1 cellular context compared by ENCODE assay signal in genomic region chr1:160342953-160343869, GRCh38.
TF ChIP-seq lines count a peak whose summit lies in the region.

Gene COPA (minus strand): TSS chr1:160343250. CDS start chr1:160343170, 80 bp downstream.
Gene NCSTN (plus strand): TSS chr1:160343383. CDS start chr1:160343397, 14 bp downstream.

TF ChIP-seq in K562, 482 proteins besides CTCF, POLR2A, EP300 and RAD21 (continued from another document and continues in another):
- TF ChIP-seq, protein P1, sequence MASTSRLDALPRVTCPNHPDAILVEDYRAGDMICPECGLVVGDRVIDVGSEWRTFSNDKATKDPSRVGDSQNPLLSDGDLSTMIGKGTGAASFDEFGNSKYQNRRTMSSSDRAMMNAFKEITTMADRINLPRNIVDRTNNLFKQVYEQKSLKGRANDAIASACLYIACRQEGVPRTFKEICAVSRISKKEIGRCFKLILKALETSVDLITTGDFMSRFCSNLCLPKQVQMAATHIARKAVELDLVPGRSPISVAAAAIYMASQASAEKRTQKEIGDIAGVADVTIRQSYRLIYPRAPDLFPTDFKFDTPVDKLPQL (IDR thresholded peaks at IDR 0.05; ENCODE audit: extremely low read depth, insufficient read length): peak; percentile 70
- TF ChIP-seq ZNF184 (CRISPR knock-in tag; IDR thresholded peaks at IDR 0.05): no peak
- no peak for TF ChIP-seq GTF2A2 (tag; IDR thresholded peaks at IDR 0.05)
- TF ChIP-seq SMAD1 (IDR thresholded peaks at IDR 0.05; ENCODE audit: low read depth, low read length, partially characterized antibody): peak; percentile 54
- 0 out of 2 replicates have a peak, but pooled peaks have one; percentile 5 for TF ChIP-seq HEY1 (CRISPR knock-in tag; IDR thresholded peaks at IDR 0.05; ENCODE audit: borderline replicate concordance)
- TF ChIP-seq, protein P2, sequence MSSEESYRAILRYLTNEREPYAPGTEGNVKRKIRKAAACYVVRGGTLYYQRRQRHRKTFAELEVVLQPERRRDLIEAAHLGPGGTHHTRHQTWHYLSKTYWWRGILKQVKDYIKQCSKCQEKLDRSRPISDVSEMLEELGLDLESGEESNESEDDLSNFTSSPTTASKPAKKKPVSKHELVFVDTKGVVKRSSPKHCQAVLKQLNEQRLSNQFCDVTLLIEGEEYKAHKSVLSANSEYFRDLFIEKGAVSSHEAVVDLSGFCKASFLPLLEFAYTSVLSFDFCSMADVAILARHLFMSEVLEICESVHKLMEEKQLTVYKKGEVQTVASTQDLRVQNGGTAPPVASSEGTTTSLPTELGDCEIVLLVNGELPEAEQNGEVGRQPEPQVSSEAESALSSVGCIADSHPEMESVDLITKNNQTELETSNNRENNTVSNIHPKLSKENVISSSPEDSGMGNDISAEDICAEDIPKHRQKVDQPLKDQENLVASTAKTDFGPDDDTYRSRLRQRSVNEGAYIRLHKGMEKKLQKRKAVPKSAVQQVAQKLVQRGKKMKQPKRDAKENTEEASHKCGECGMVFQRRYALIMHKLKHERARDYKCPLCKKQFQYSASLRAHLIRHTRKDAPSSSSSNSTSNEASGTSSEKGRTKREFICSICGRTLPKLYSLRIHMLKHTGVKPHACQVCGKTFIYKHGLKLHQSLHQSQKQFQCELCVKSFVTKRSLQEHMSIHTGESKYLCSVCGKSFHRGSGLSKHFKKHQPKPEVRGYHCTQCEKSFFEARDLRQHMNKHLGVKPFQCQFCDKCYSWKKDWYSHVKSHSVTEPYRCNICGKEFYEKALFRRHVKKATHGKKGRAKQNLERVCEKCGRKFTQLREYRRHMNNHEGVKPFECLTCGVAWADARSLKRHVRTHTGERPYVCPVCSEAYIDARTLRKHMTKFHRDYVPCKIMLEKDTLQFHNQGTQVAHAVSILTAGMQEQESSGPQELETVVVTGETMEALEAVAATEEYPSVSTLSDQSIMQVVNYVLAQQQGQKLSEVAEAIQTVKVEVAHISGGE (CRISPR knock-in tag; IDR thresholded peaks at IDR 0.05): peak in 2 of 3 experiments; percentile 86 to 98; a peak in 4 of 6 replicates
- TF ChIP-seq C11orf30 (IDR thresholded peaks at IDR 0.05; ENCODE audit: low read depth): peak; percentile 97
- TF ChIP-seq CREB1 (IDR thresholded peaks at IDR 0.05): peak; percentile 66
- peak; percentile 53; the same call in 1 of the 2 replicates for TF ChIP-seq CREB1 (CRISPR knock-in tag; IDR thresholded peaks at IDR 0.05)
- TF ChIP-seq, protein P3, sequence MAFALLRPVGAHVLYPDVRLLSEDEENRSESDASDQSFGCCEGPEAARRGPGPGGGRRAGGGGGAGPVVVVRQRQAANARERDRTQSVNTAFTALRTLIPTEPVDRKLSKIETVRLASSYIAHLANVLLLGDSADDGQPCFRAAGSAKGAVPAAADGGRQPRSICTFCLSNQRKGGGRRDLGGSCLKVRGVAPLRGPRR (CRISPR knock-in tag; IDR thresholded peaks at IDR 0.05): no peak
- TF ChIP-seq SMARCE1 (IDR thresholded peaks at IDR 0.05): peak; percentile 59
- no peak for TF ChIP-seq BCL6 (CRISPR knock-in tag; IDR thresholded peaks at IDR 0.05)
- TF ChIP-seq SMC3 (conservative IDR thresholded peaks at IDR 0.05; ENCODE audit: insufficient read depth, low read depth, low read length): 0 out of 2 replicates have a peak, but pooled peaks have one; percentile 11
- no peak for TF ChIP-seq EZH2 (IDR thresholded peaks at IDR 0.05; ENCODE audit: borderline replicate concordance, low read depth, low read length)
- no peak for TF ChIP-seq SAFB (IDR thresholded peaks at IDR 0.05; ENCODE audit: borderline replicate concordance, low read depth, low read length)
- TF ChIP-seq HMG20B (CRISPR knock-in tag; IDR thresholded peaks at IDR 0.05): no peak
- no peak for TF ChIP-seq ZNF668 (CRISPR knock-in tag; IDR thresholded peaks at IDR 0.05)
- TF ChIP-seq, protein P4, sequence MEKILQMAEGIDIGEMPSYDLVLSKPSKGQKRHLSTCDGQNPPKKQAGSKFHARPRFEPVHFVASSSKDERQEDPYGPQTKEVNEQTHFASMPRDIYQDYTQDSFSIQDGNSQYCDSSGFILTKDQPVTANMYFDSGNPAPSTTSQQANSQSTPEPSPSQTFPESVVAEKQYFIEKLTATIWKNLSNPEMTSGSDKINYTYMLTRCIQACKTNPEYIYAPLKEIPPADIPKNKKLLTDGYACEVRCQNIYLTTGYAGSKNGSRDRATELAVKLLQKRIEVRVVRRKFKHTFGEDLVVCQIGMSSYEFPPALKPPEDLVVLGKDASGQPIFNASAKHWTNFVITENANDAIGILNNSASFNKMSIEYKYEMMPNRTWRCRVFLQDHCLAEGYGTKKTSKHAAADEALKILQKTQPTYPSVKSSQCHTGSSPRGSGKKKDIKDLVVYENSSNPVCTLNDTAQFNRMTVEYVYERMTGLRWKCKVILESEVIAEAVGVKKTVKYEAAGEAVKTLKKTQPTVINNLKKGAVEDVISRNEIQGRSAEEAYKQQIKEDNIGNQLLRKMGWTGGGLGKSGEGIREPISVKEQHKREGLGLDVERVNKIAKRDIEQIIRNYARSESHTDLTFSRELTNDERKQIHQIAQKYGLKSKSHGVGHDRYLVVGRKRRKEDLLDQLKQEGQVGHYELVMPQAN (IDR thresholded peaks at IDR 0.05; ENCODE audit: borderline replicate concordance): peak; percentile 77
- peak; percentile 78 to 97 (median 95) for TF ChIP-seq YY1 (IDR thresholded peaks at IDR 0.05; ENCODE audit: borderline replicate concordance in 1 of 3, control insufficient read depth in 1 of 3, extremely low read depth in 1 of 3, insufficient read depth in 3 of 3, insufficient read length in 1 of 3, insufficient replicate concordance in 2 of 3, low read depth in 1 of 3, low read length in 2 of 3)
- peak; percentile 44 for TF ChIP-seq ASH1L (IDR thresholded peaks at IDR 0.05; ENCODE audit: borderline replicate concordance, low read depth, partially characterized antibody)
- TF ChIP-seq, protein P5, sequence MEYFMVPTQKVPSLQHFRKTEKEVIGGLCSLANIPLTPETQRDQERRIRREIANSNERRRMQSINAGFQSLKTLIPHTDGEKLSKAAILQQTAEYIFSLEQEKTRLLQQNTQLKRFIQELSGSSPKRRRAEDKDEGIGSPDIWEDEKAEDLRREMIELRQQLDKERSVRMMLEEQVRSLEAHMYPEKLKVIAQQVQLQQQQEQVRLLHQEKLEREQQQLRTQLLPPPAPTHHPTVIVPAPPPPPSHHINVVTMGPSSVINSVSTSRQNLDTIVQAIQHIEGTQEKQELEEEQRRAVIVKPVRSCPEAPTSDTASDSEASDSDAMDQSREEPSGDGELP (CRISPR knock-in tag; IDR thresholded peaks at IDR 0.05; ENCODE audit: borderline replicate concordance): peak; percentile 87
- TF ChIP-seq JUND (IDR thresholded peaks at IDR 0.05; ENCODE audit: borderline replicate concordance, low read depth, low read length): peak; percentile 56
- peak; percentile 9; the same call in 1 of the 3 replicates for TF ChIP-seq JUND (tag; IDR thresholded peaks at IDR 0.05; ENCODE audit: borderline replicate concordance, low read depth, low read length)
- no peak for TF ChIP-seq CREBBP (IDR thresholded peaks at IDR 0.05; ENCODE audit: low read depth, low read length)
- TF ChIP-seq KLF1 (tag; IDR thresholded peaks at IDR 0.05): peak; percentile 64; the same call in 1 of the 2 replicates
- no peak for TF ChIP-seq HLTF (IDR thresholded peaks at IDR 0.05)
- TF ChIP-seq CBX3 (IDR thresholded peaks at IDR 0.05; ENCODE audit: borderline replicate concordance in 1 of 2, low read length in 2 of 2): peak in 1 of 2 experiments; percentile 66; a peak in 1 of 3 replicates
- TF ChIP-seq ZNF274 (IDR thresholded peaks at IDR 0.05; ENCODE audit: borderline replicate concordance, low read depth, low read length): no peak
- peak; percentile 77; the same call in 1 of the 2 replicates for TF ChIP-seq FOXP1 (CRISPR knock-in tag; IDR thresholded peaks at IDR 0.05)
- peak; percentile 99 for TF ChIP-seq EP400 (IDR thresholded peaks at IDR 0.05)
- TF ChIP-seq SOX6 (IDR thresholded peaks at IDR 0.05): peak; percentile 51
- TF ChIP-seq NCOA1 (IDR thresholded peaks at IDR 0.05; ENCODE audit: low read depth): peak; percentile 93
- TF ChIP-seq USF1 (CRISPR knock-in tag; IDR thresholded peaks at IDR 0.05): no peak
- TF ChIP-seq GTF2E2 (tag; IDR thresholded peaks at IDR 0.05): peak; percentile 98
- no peak for TF ChIP-seq ERF (CRISPR knock-in tag; IDR thresholded peaks at IDR 0.05)
- TF ChIP-seq, protein P6, sequence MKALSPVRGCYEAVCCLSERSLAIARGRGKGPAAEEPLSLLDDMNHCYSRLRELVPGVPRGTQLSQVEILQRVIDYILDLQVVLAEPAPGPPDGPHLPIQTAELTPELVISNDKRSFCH (CRISPR knock-in tag; IDR thresholded peaks at IDR 0.05): no peak
- TF ChIP-seq, protein P6 (tag; IDR thresholded peaks at IDR 0.05): peak; percentile 84; the same call in 1 of the 2 replicates
- peak; percentile 98 for TF ChIP-seq POLR2G (IDR thresholded peaks at IDR 0.05; ENCODE audit: low read depth, low read length)
- TF ChIP-seq FOS (IDR thresholded peaks at IDR 0.05; ENCODE audit: extremely low read depth, insufficient read length): no peak
- TF ChIP-seq, protein P7, sequence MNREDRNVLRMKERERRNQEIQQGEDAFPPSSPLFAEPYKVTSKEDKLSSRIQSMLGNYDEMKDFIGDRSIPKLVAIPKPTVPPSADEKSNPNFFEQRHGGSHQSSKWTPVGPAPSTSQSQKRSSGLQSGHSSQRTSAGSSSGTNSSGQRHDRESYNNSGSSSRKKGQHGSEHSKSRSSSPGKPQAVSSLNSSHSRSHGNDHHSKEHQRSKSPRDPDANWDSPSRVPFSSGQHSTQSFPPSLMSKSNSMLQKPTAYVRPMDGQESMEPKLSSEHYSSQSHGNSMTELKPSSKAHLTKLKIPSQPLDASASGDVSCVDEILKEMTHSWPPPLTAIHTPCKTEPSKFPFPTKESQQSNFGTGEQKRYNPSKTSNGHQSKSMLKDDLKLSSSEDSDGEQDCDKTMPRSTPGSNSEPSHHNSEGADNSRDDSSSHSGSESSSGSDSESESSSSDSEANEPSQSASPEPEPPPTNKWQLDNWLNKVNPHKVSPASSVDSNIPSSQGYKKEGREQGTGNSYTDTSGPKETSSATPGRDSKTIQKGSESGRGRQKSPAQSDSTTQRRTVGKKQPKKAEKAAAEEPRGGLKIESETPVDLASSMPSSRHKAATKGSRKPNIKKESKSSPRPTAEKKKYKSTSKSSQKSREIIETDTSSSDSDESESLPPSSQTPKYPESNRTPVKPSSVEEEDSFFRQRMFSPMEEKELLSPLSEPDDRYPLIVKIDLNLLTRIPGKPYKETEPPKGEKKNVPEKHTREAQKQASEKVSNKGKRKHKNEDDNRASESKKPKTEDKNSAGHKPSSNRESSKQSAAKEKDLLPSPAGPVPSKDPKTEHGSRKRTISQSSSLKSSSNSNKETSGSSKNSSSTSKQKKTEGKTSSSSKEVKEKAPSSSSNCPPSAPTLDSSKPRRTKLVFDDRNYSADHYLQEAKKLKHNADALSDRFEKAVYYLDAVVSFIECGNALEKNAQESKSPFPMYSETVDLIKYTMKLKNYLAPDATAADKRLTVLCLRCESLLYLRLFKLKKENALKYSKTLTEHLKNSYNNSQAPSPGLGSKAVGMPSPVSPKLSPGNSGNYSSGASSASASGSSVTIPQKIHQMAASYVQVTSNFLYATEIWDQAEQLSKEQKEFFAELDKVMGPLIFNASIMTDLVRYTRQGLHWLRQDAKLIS (CRISPR knock-in tag; IDR thresholded peaks at IDR 0.05): no peak; the same call in 1 of the 2 replicates
- peak; percentile 73; the same call in 1 of the 2 replicates for TF ChIP-seq TARDBP (IDR thresholded peaks at IDR 0.05)
- TF ChIP-seq, protein P8, sequence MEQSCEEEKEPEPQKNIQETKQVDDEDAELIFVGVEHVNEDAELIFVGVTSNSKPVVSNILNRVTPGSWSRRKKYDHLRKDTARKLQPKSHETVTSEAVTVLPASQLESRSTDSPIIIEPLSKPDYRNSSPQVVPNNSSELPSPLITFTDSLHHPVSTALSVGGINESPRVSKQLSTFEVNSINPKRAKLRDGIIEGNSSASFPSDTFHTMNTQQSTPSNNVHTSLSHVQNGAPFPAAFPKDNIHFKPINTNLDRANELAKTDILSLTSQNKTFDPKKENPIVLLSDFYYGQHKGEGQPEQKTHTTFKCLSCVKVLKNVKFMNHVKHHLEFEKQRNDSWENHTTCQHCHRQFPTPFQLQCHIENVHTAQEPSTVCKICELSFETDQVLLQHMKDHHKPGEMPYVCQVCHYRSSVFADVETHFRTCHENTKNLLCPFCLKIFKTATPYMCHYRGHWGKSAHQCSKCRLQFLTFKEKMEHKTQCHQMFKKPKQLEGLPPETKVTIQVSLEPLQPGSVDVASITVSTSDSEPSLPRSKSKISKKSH (CRISPR knock-in tag; IDR thresholded peaks at IDR 0.05): no peak
- TF ChIP-seq ZNF408 (CRISPR knock-in tag; IDR thresholded peaks at IDR 0.05; ENCODE audit: low read depth): no peak
- peak; percentile 94 for TF ChIP-seq SIN3B (IDR thresholded peaks at IDR 0.05; ENCODE audit: low read depth)
- peak; percentile 16; the same call in 1 of the 2 replicates for TF ChIP-seq EGR1 (conservative IDR thresholded peaks at IDR 0.05)
